In the genomic region with DNA sequence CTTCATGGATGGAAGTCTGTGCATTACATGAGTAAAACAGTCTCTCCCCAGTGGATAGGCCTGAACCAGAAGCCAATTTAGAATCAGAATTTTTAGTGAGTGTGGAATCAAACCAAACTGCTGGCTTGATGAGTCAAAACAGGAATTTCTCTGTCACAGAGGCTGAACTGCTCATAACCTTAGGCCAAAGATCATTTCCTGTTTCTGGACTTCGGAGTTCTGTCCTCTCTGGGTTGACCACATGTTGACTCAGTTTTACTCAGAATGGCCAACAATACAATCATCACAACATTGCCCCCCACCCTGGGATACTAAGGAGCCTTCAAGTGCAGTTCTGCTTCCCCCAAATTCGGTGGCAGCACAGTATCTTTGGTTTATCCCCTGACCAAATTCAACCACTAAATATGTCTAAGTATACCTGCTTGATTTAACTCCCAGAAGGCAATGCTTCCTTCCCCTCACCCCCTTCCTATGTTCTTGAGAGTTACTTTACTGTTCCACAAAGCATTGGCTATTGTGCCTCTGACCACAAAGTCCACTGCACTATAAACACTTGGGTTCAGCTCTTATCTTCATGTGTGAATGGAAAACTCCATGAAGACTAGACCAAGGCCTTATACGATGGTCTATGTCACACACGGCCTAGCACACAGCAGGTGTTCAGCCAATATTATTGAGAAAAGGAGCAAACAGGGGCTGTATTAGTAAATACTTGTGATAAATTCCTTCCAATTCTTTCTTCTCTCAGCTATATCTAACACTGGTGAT, we compare ENCODE assay signal across 12 cellular contexts.
DNase-seq lines count a peak whose midpoint lies in the region; ATAC-seq, FAIRE-seq and TF ChIP-seq lines count a peak whose summit lies in the region.
"Had no signal": no experiment of that assay in that cellular context is flagged by ENCODE, and none has a peak within 500 bp of the region (broad histone marks: within the 10 kb centered on the region; RNA-seq: fewer than 3 reads in every experiment).

No MANE protein-coding gene starts in this region.

- H3K27me3 Mint-ChIP-seq in CD14-positive monocyte (ENCODE audit: low read depth in 3 of 3): peaks cover 0 to 1% (median 0%) of the 10 kb centered on the region in 3 donors

- H3K9me2 ChIP-seq in PC-3 (replicated peaks; ENCODE audit: low read length): no peaks in the 10 kb centered on the region

- H4K20me1 ChIP-seq in PC-3 (ENCODE audit: low read length): no peaks in the 10 kb centered on the region

- FAIRE-seq in GM19239 (lab: Jason Lieb, UNC): peak; percentile 87

- no peak overlapping the region for H3K27ac Mint-ChIP-seq in CD14-positive monocyte

- peaks cover 10% of the 10 kb centered on the region for H3K4me1 ChIP-seq in PC-3 (ENCODE audit: insufficient read depth, low read length)

- TF ChIP-seq CTCF in 22Rv1 (IDR thresholded peaks at IDR 0.05) (no peak), PC-3 (conservative IDR thresholded peaks at IDR 0.05; ENCODE audit: low read depth, low read length) (no peak), CD14-positive monocyte (IDR thresholded peaks at IDR 0.05) (no peak)

- H3K79me2 ChIP-seq in PC-3 (ENCODE audit: low read length): no peaks in the 10 kb centered on the region

- no peak overlapping the region for H3K4me3 ChIP-seq in PC-3 (ENCODE audit: low read length)

- CTCF ChIA-PET in PC-3 (lab: Charles Lee): no interaction called here

- no TSS peak for BruUV-seq in PC-3 (replicated peaks; lab: Mats Ljungman, UMichigan)

- H3K36me3 ChIP-seq in PC-3 (ENCODE audit: low read depth, low read length): no peaks in the 10 kb centered on the region

- no peaks in the 10 kb centered on the region for H3K4me1 Mint-ChIP-seq in CD14-positive monocyte

- H3K9ac ChIP-seq in PC-3 (ENCODE audit: low read length): no peak overlapping the region

- no peak overlapping the region for H2AFZ ChIP-seq in PC-3 (ENCODE audit: low read length)

- no peaks in the 10 kb centered on the region for H3F3A ChIP-seq in PC-3 (ENCODE audit: low read length, unreplicated experiment)

- POLR2A ChIA-PET in PC-3 (lab: Charles Lee; ENCODE audit: unreplicated experiment): no interaction called here

- H3K4me2 ChIP-seq in PC-3 (ENCODE audit: low read length): no peak overlapping the region

- intact Hi-C loops in PC-3 (cut with micrococcal nuclease): loop anchor here (10.0 kb wide), 1 partner anchor 338 kb away; no protein-coding TSS in a partner anchor
- intact Hi-C loops in CD14-positive monocyte (cut with micrococcal nuclease): no loop called here

- no peak overlapping the region for H3K4me3 Mint-ChIP-seq in CD14-positive monocyte

- H3K9me3 ChIP-seq in PC-3 (ENCODE audit: low read length): no peaks in the 10 kb centered on the region

- H3K9me3 Mint-ChIP-seq in CD14-positive monocyte: peaks cover 0 to 3% (median 0%) of the 10 kb centered on the region in 7 donors

- peak; percentile 92 for ATAC-seq in HG02885 (IDR thresholded peaks at IDR 0.05; ENCODE audit: poor library complexity, unreplicated experiment)
- peak; percentile 35; the same call in 1 of the 2 replicates for ATAC-seq in PC-3
- ATAC-seq: Panc1 had no signal

- DNase-seq in GM19239 (ENCODE audit: insufficient read length, low spot score): peak; percentile 32
- peak; percentile 40 for DNase-seq in PC-3
- DNase-seq in CD14-positive monocyte (ENCODE audit: low spot score): no peak
- no peak for DNase-seq in NCI-H1048 (lab: John Stamatoyannopoulos, UW)
- DNase-seq in NCI-H2029 treated with DMSO at 0.1 percent for 48 hours (lab: John Stamatoyannopoulos, UW): no peak
- no peak for DNase-seq in germinal center (ENCODE audit: low spot score)
- DNase-seq: occipital lobe; stimulated activated CD8-positive, alpha-beta memory T cell treated with anti-CD3 and anti-CD28 coated beads, Interleukin-4, amount 100 ng/mL, for 48 hours had no signal

- H3K27me3 ChIP-seq in PC-3 (ENCODE audit: low read length): no peaks in the 10 kb centered on the region

- H3K36me3 Mint-ChIP-seq in CD14-positive monocyte: no peaks in the 10 kb centered on the region

- peak overlapping the region; percentile 60; the same call in 1 of the 2 replicates for H3K27ac ChIP-seq in 22Rv1
- no peak overlapping the region for H3K27ac ChIP-seq in PC-3 (ENCODE audit: low read length)
- H3K27ac ChIP-seq: epithelial cell of prostate had no signal

Comparison
In these comparisons a context has a peak if more than half of its experiments do, and no peak if none do; other contexts are left out.
1. DNase-seq: peak in GM19239 (single experiment) and PC-3 (single experiment); none in CD14-positive monocyte (single experiment), NCI-H1048 (single experiment), NCI-H2029 treated with DMSO at 0.1 percent for 48 hours (single experiment) and germinal center (single experiment).